In the genomic region with DNA sequence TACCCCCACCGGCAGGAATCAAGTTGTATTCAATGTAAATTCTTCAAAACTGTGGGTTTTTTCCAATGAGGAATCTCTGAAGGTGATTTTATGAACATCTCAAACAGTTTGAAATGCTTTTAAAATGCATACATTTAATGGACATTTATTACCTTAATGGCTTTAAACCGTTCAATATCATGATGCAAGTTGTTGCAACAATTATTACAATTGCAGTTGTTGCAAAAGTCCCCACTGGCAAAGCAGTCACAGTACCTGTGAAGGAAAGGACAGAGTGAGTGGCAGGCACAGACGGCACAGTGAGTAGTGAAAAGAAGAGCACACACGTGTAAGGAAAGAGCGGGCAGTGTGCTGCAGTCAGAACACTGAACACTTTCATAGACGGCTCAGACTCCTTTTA, we compare ENCODE assay signal across 29 cellular contexts. TPM values are rescaled to one million over a fixed set of nuclear protein-coding genes. Genes with fewer than 3 reads are reported as not detected.
"Had no signal": no experiment of that assay in that cellular context is flagged by ENCODE, and none has a peak within 500 bp of the region (broad histone marks: within the 10 kb centered on the region; RNA-seq: fewer than 3 reads in every experiment).

No MANE protein-coding gene starts in this region.

- H3K27ac ChIP-seq: epithelial cell of prostate, esophagus squamous epithelium, gastrocnemius medialis, heart right ventricle, left lung, lower lobe of right lung had no signal

- DNase-seq: cortex of kidney; effector CD8-positive, alpha-beta T cell; effector memory CD8-positive, alpha-beta T cell; endodermal cell; erythroblast; esophagus squamous epithelium; foreskin fibroblast; foreskin melanocyte; gastrocnemius medialis; glutamatergic neuron; head of caudate nucleus; heart right ventricle; hippocampal formation; left cardiac atrium; left lung; left ventricle myocardium superior; lower lobe of right lung; mesenchymal stem cell; mucosa of descending colon; naive B cell had no signal

- H3K4me3 Mint-ChIP-seq: dendritic cell treated with granulocyte-macrophage colony-stimulating factor and Interleukin-4, amounts not matched to agents 40 ng/mL and 50 ng/mL, for 4 days; effector memory CD8-positive, alpha-beta T cell; endodermal cell; mesothelial cell of epicardium; naive B cell had no signal

- H3K36me3 ChIP-seq: esophagus squamous epithelium, gastrocnemius medialis, heart right ventricle, left lung, lower lobe of right lung had no signal

- H3K27me3 Mint-ChIP-seq: dendritic cell treated with granulocyte-macrophage colony-stimulating factor and Interleukin-4, amounts not matched to agents 40 ng/mL and 50 ng/mL, for 4 days had no signal

- H3K4me1 Mint-ChIP-seq: mesothelial cell of epicardium, naive B cell had no signal

- H3K9me3 ChIP-seq: esophagus squamous epithelium, gastrocnemius medialis, left lung, lower lobe of right lung, mucosa of descending colon had no signal

- H3K27me3 ChIP-seq: esophagus squamous epithelium, left lung had no signal

- H3K4me1 ChIP-seq: esophagus squamous epithelium, gastrocnemius medialis, left lung, lower lobe of right lung had no signal

- H3K27ac Mint-ChIP-seq: dendritic cell treated with granulocyte-macrophage colony-stimulating factor and Interleukin-4, amounts not matched to agents 40 ng/mL and 50 ng/mL, for 4 days; effector memory CD8-positive, alpha-beta T cell; endodermal cell; mesothelial cell of epicardium; naive B cell had no signal

- FAIRE-seq: colon, endometrium, islet of Langerhans, keratinocyte had no signal

- H3K4me3 ChIP-seq: esophagus squamous epithelium, gastrocnemius medialis, heart right ventricle, left lung, lower lobe of right lung, mucosa of descending colon had no signal

- ATAC-seq: effector memory CD8-positive, alpha-beta T cell; esophagus mucosa; gastrocnemius medialis; left cardiac atrium; left lung; left ventricle myocardium superior; lower lobe of right lung; mucosa of descending colon had no signal

RNA-seq across cellular contexts. Expression of a gene that starts 31.3 kb away (rescaled TPM):
- total RNA-seq: gastrocnemius medialis, left ventricle myocardium superior, lower lobe of right lung, myocyte had no signal

RNA-seq across cellular contexts. Expression of a gene that starts 35.6 kb away (rescaled TPM):
- total RNA-seq: myocyte had no signal
